ENCODE assay signal across 26 cellular contexts in genomic region chr6:154406301-154406700, GRCh38. TPM values are rescaled to one million over a fixed set of nuclear protein-coding genes. Genes with fewer than 3 reads are reported as not detected.
"Had no signal": no experiment of that assay in that cellular context is flagged by ENCODE, and none has a peak within 500 bp of the region (broad histone marks: within the 10 kb centered on the region; RNA-seq: fewer than 3 reads in every experiment).

No MANE protein-coding gene starts in this region.

- H3K4me3 Mint-ChIP-seq: effector memory CD8-positive, alpha-beta T cell; naive thymus-derived CD8-positive, alpha-beta T cell; neural crest cell; stimulated activated memory B cell treated with anti-CD40 and anti-IgM and Interleukin-4, amounts not matched to agents 10 μg/mL and 1 μg/mL and 100 μg/mL, for 72 hours had no signal

- H3K9me3 Mint-ChIP-seq: effector memory CD8-positive, alpha-beta T cell; naive thymus-derived CD8-positive, alpha-beta T cell; neural crest cell; stimulated activated memory B cell treated with anti-CD40 and anti-IgM and Interleukin-4, amounts not matched to agents 10 μg/mL and 1 μg/mL and 100 μg/mL, for 72 hours had no signal

- H3K27ac ChIP-seq: hepatocyte, left lung, parathyroid adenoma, right atrium auricular region, testis, upper lobe of right lung, vagina had no signal

- H3K4me3 ChIP-seq: gastroesophageal sphincter, heart left ventricle, hepatocyte, left lung, right atrium auricular region, testis, tibial nerve, upper lobe of right lung, vagina had no signal

- H3K27ac Mint-ChIP-seq: effector memory CD8-positive, alpha-beta T cell; naive thymus-derived CD8-positive, alpha-beta T cell; stimulated activated memory B cell treated with anti-CD40 and anti-IgM and Interleukin-4, amounts not matched to agents 10 μg/mL and 1 μg/mL and 100 μg/mL, for 72 hours had no signal

- DNase-seq: cerebellar nuclear complex; cortex of kidney; effector memory CD8-positive, alpha-beta T cell; foreskin fibroblast; heart left ventricle; kidney; left lung; mesendoderm; naive thymus-derived CD8-positive, alpha-beta T cell; stimulated activated CD4-positive, alpha-beta T cell treated with anti-CD3 and anti-CD28 coated beads, Interleukin-2, amount 100 ng/mL, for 24 hours; stimulated activated CD4-positive, alpha-beta T cell treated with anti-CD3 and anti-CD28 coated beads, Interleukin-4, amount 100 ng/mL, for 24 hours; stimulated activated naive CD8-positive, alpha-beta T cell treated with anti-CD3 and anti-CD28 coated beads, Interleukin-15, Interleukin-2, amounts not matched to agents 100 U/mL and 50 U/mL, for 24 hours; substantia nigra; testis; upper lobe of right lung had no signal

- ATAC-seq: effector memory CD8-positive, alpha-beta T cell; gastroesophageal sphincter; heart left ventricle; left lung; naive thymus-derived CD8-positive, alpha-beta T cell; sciatic nerve; stimulated activated memory B cell treated with anti-CD40 and anti-IgM and Interleukin-4, amounts not matched to agents 10 μg/mL and 1 μg/mL and 100 μg/mL, for 72 hours; stimulated activated naive CD8-positive, alpha-beta T cell treated with anti-CD3 and anti-CD28 coated beads, Interleukin-15, Interleukin-2, amounts not matched to agents 100 U/mL and 50 U/mL, for 24 hours; upper lobe of right lung had no signal

- H3K27me3 ChIP-seq: gastroesophageal sphincter, heart left ventricle, hepatocyte, left lung, right atrium auricular region, testis, tibial nerve, upper lobe of right lung, vagina had no signal

- H3K36me3 Mint-ChIP-seq: naive thymus-derived CD8-positive, alpha-beta T cell; stimulated activated memory B cell treated with anti-CD40 and anti-IgM and Interleukin-4, amounts not matched to agents 10 μg/mL and 1 μg/mL and 100 μg/mL, for 72 hours had no signal

- H3K9me3 ChIP-seq: gastroesophageal sphincter, heart left ventricle, left lung, right atrium auricular region, testis, tibial nerve, upper lobe of right lung, vagina had no signal

- H2AFZ ChIP-seq: hepatocyte, parathyroid adenoma had no signal

- H3K9ac ChIP-seq: parathyroid adenoma had no signal

- H3K36me3 ChIP-seq: upper lobe of right lung had no signal

- H3K27me3 Mint-ChIP-seq: progenitor cell of endocrine pancreas had no signal

- H3K4me2 ChIP-seq: hepatocyte had no signal

- H3K4me1 Mint-ChIP-seq: stimulated activated memory B cell treated with anti-CD40 and anti-IgM and Interleukin-4, amounts not matched to agents 10 μg/mL and 1 μg/mL and 100 μg/mL, for 72 hours had no signal

RNA-seq across cellular contexts. Expression of gene IPCEF1, which starts 49.7 kb away (rescaled TPM):
- total RNA-seq: myocyte had no signal
- polyA plus RNA-seq: hepatocyte had no signal
